In the genomic region with DNA sequence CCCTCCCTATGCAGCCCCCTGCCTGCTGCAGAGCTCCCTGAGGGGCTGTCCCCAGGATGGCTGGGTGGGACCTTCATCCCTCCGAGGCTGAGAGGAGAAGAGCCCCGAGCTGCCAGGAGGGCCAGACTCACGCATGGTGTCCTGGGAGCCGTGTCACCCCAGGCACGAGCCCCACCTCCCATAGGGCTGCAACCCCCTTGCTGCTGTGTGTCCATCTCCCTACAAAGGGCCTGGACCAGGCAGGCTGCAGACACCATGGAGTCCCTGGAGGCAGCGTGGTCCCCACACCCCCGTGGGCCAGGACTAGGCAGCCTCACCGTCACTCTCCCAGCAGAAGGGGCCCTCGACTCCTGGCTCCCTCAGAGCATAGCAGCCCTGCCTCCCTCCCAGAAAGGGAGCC, we compare ENCODE assay signal across 24 cellular contexts. TPM values are rescaled to one million over a fixed set of nuclear protein-coding genes. Genes with fewer than 3 reads are reported as not detected.
DNase-seq lines count a peak whose midpoint lies in the region; ATAC-seq and TF ChIP-seq lines count a peak whose summit lies in the region.
"Had no signal": no experiment of that assay in that cellular context is flagged by ENCODE, and none has a peak within 500 bp of the region (broad histone marks: within the 10 kb centered on the region; RNA-seq: fewer than 3 reads in every experiment).

No MANE protein-coding gene starts in this region.

- 33 to 54% methylated on average over 4 to 9 of the region's 9 CpGs for WGBS in tibial nerve, 2 donors

- intact Hi-C loops in left cardiac atrium (cut with DNase I): loop anchor here (10.0 kb wide), 1 partner anchor 51 kb away; the partner anchor contains the start of gene NOTCH1 (in 2 of the 2)
- intact Hi-C loops in cardiac septum (cut with DNase I): loop anchor here (5.0 kb wide), 1 partner anchor 43 kb away; no protein-coding TSS in a partner anchor

- H3K4me3 ChIP-seq in muscle layer of colon (ENCODE audit: low read depth in 1 of 2, low read length in 2 of 2) (no peak overlapping the region), tibial nerve (no peak overlapping the region)
- H3K4me3 ChIP-seq: HAP-1, right lobe of liver, suprapubic skin, uterus had no signal

- no peak overlapping the region for H3K9ac ChIP-seq in muscle layer of colon (ENCODE audit: low read length)

- no peaks in the 10 kb centered on the region for H3K9me3 ChIP-seq in muscle layer of colon (ENCODE audit: low read length)
- no peaks in the 10 kb centered on the region for H3K9me3 ChIP-seq in tibial nerve
- H3K9me3 ChIP-seq: HAP-1, right lobe of liver, suprapubic skin, uterus had no signal

- H3K27ac ChIP-seq in caudate nucleus (ENCODE audit: low read depth, low read length) (peak overlapping the region; percentile 78), muscle layer of colon (ENCODE audit: low read depth, low read length) (peak overlapping the region; percentile 0), tibial nerve (peak overlapping the region in 3 of 4 donors; percentile 38 to 85 (median 76))
- H3K27ac ChIP-seq: brain microvascular endothelial cell, right lobe of liver, suprapubic skin, uterus had no signal

- no peak for TF ChIP-seq POLR2A in tibial nerve (IDR thresholded peaks at IDR 0.05)

- no peaks in the 10 kb centered on the region for H3K27me3 ChIP-seq in muscle layer of colon (ENCODE audit: control insufficient read depth in 1 of 2, insufficient read depth in 2 of 2, low read length in 2 of 2)
- H3K27me3 ChIP-seq in tibial nerve: no peaks in the 10 kb centered on the region
- H3K27me3 ChIP-seq: brain microvascular endothelial cell, right lobe of liver, suprapubic skin, uterus had no signal

- H3K4me1 ChIP-seq in muscle layer of colon (ENCODE audit: insufficient read depth, low read length) (peaks cover 26% of the 10 kb centered on the region), tibial nerve (peaks cover 0 to 41% (median 23%) of the 10 kb centered on the region in 4 donors)
- H3K4me1 ChIP-seq: HAP-1, right lobe of liver, suprapubic skin, uterus had no signal

- DNase-seq in left cardiac atrium (no peak), cardiac septum (ENCODE audit: low spot score) (no peak), caudate nucleus (lab: John Stamatoyannopoulos, UW) (no peak), tibial nerve (ENCODE audit: low spot score in 2 of 2) (no peak), GM19240 (ENCODE audit: insufficient read length, low spot score) (no peak)
- DNase-seq: activated CD4-positive, alpha-beta memory T cell treated with anti-CD3 and anti-CD28 coated beads for 36 hours; activated CD4-positive, alpha-beta T cell treated with anti-CD3 and anti-CD28 coated beads for 1 hour; activated CD8-positive, alpha-beta memory T cell treated with anti-CD3 and anti-CD28 coated beads, Interleukin-2, amount 50 U/mL, for 4 hours; activated naive CD4-positive, alpha-beta T cell treated with anti-CD3 and anti-CD28 coated beads for 36 hours; mesendoderm; NCI-H2107; NCI-H345; NCI-H69; SIG-M5; stimulated activated CD4-positive, alpha-beta T cell treated with anti-CD3 and anti-CD28 coated beads, Interleukin-12 subunit alpha, Interleukin-12 subunit beta, amount 100 ng/mL, for 4 hours; stimulated activated CD4-positive, alpha-beta T cell treated with anti-CD3 and anti-CD28 coated beads, Interleukin-2, amount 100 ng/mL, for 48 hours; uterus had no signal

- TF ChIP-seq EP300 in tibial nerve (IDR thresholded peaks at IDR 0.05): no peak

- peaks cover 22% of the 10 kb centered on the region for H3K36me3 ChIP-seq in muscle layer of colon (ENCODE audit: insufficient read depth, low read length)
- H3K36me3 ChIP-seq in tibial nerve: peaks cover 0 to 38% (median 24%) of the 10 kb centered on the region in 3 donors
- H3K36me3 ChIP-seq: uterus had no signal

- no peak for TF ChIP-seq CTCF in tibial nerve (IDR thresholded peaks at IDR 0.05)

- peak; percentile 6 to 8 for ATAC-seq in left cardiac atrium
- ATAC-seq in GM19463 (IDR thresholded peaks at IDR 0.05; ENCODE audit: unreplicated experiment): no peak
- ATAC-seq in GM21619 (IDR thresholded peaks at IDR 0.05; ENCODE audit: unreplicated experiment): no peak

RNA-seq across cellular contexts. Expression of gene SEC16A, which starts 11.2 kb away (rescaled TPM):
- total RNA-seq in left cardiac atrium (10 to 100 TPM; 27.4 to 40.8 TPM), cardiac septum (33.7 TPM), tibial nerve (10 to 100 TPM; 45.8 to 67.5 (median 47.9) TPM)

RNA-seq across cellular contexts. Expression of gene NOTCH1, which starts 51.8 kb away (rescaled TPM):
- total RNA-seq in left cardiac atrium (10 to 100 TPM; 22.7 to 36.0 TPM), cardiac septum (29.7 TPM), tibial nerve (10 to 100 TPM; 29.3 to 65.4 (median 41.5) TPM)

RNA-seq across cellular contexts. Expression of gene INPP5E, which starts 54.4 kb away (rescaled TPM):
- total RNA-seq in left cardiac atrium (10 to 100 TPM in 1 of 2 donors, 1 to 10 TPM in 1; 9.5 to 10.1 TPM), cardiac septum (14.2 TPM), tibial nerve (10 to 100 TPM; 15.1 to 23.1 (median 18.6) TPM)

Comparison
In these comparisons a context has a peak if more than half of its experiments do, and no peak if none do; other contexts are left out.
1. ATAC-seq: peak in left cardiac atrium (2 of 2); none in GM19463 (single experiment) and GM21619 (single experiment).
2. H3K27ac ChIP-seq: peak in every context shown above with its lines; median percentile 78 in caudate nucleus; 76 in tibial nerve; 0 in muscle layer of colon.